In genomic region chr2:71751590-71751989, GRCh38 we compare ENCODE assay signal across 35 cellular contexts.
"Had no signal": no experiment of that assay in that cellular context is flagged by ENCODE, and none has a peak within 500 bp of the region (broad histone marks: within the 10 kb centered on the region; RNA-seq: fewer than 3 reads in every experiment).

No MANE protein-coding gene starts in this region.

- H3K9me3 ChIP-seq: MG63 had no signal

- H3K4me3 ChIP-seq: MG63 had no signal

- H3K36me3 ChIP-seq: MG63 had no signal

- DNase-seq: Karpas-422, Kasumi-1, MG63, MM.1S, MV-4-11, NCI-H1048, NCI-H1092, NCI-H1092 treated with DMSO at 0.1 percent for 48 hours, NCI-H1105, NCI-H1105 treated with DMSO at 0.1 percent for 48 hours, NCI-H1417, NCI-H1417 treated with DMSO at 0.1 percent for 48 hours, NCI-H1436, NCI-H1436 treated with DMSO at 0.1 percent for 48 hours, NCI-H146, NCI-H1694, NCI-H1694 treated with DMSO at 0.1 percent for 48 hours, NCI-H187, NCI-H187 treated with DMSO at 0.1 percent for 48 hours, NCI-H1930, NCI-H2029, NCI-H2029 treated with DMSO at 0.1 percent for 48 hours, NCI-H2081, NCI-H2081 treated with DMSO at 0.1 percent for 48 hours, NCI-H2107, NCI-H2171, NCI-H2171 treated with DMSO at 0.1 percent for 48 hours, NCI-H2227 treated with DMSO at 0.1 percent for 48 hours, NCI-H226, NCI-H345, NCI-H446, NCI-H446 treated with DMSO at 0.1 percent for 48 hours, NCI-H510A, NCI-H510A treated with DMSO at 0.1 percent for 48 hours, NCI-H524 had no signal

- H3K27me3 ChIP-seq: MG63 had no signal
